In the genomic region with DNA sequence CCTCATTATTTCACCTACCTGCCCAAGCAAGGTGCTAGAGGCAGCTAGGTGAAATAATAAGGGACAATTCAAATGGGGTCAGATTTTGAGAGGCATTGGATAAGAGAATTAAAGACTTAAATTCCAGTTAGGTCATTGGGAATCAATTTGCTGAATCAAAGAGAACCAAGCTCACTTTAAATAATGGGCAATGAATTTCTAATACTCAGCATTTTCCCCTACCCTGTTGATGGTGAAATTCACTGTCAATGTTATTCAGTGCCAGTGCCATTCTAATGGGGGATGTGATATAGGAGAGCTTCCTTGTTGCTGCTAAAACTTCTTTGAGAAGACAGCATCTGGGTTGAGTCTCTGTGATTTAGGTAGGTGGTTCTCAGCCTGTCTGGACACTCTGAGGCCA, we compare ENCODE assay signal across 29 cellular contexts.
"Had no signal": no experiment of that assay in that cellular context is flagged by ENCODE, and none has a peak within 500 bp of the region (broad histone marks: within the 10 kb centered on the region; RNA-seq: fewer than 3 reads in every experiment).

No MANE protein-coding gene starts in this region.

- H3K36me3 ChIP-seq: colonic mucosa, esophagus muscularis mucosa, esophagus squamous epithelium, gastrocnemius medialis, gastroesophageal sphincter, heart left ventricle, heart right ventricle had no signal

- H3K27me3 ChIP-seq: colonic mucosa, dorsolateral prefrontal cortex, esophagus muscularis mucosa, esophagus squamous epithelium, gastrocnemius medialis, gastroesophageal sphincter, heart left ventricle, heart right ventricle, hepatocyte had no signal

- H3K27me3 Mint-ChIP-seq: dendritic cell treated with granulocyte-macrophage colony-stimulating factor and Interleukin-4, amounts not matched to agents 40 ng/mL and 50 ng/mL, for 4 days; effector memory CD8-positive, alpha-beta T cell had no signal

- H2AFZ ChIP-seq: hepatocyte had no signal

- H3K27ac ChIP-seq: colonic mucosa, coronary artery, dorsolateral prefrontal cortex, epithelial cell of prostate, esophagus muscularis mucosa, esophagus squamous epithelium, foreskin keratinocyte, gastrocnemius medialis, gastroesophageal sphincter, heart left ventricle, heart right ventricle, hepatocyte had no signal

- H3K4me1 ChIP-seq: colonic mucosa, esophagus muscularis mucosa, esophagus squamous epithelium, foreskin keratinocyte, gastrocnemius medialis, gastroesophageal sphincter, heart left ventricle, heart right ventricle had no signal

- H3K9me3 ChIP-seq: colonic mucosa, esophagus muscularis mucosa, esophagus squamous epithelium, gastrocnemius medialis, gastroesophageal sphincter, heart left ventricle had no signal

- H3K9me3 Mint-ChIP-seq: dendritic cell treated with granulocyte-macrophage colony-stimulating factor and Interleukin-4, amounts not matched to agents 40 ng/mL and 50 ng/mL, for 4 days; endodermal cell had no signal

- H3K79me2 ChIP-seq: hepatocyte had no signal

- H3K4me1 Mint-ChIP-seq: endodermal cell had no signal

- H3K4me3 Mint-ChIP-seq: dendritic cell treated with granulocyte-macrophage colony-stimulating factor and Interleukin-4, amounts not matched to agents 40 ng/mL and 50 ng/mL, for 4 days; effector memory CD8-positive, alpha-beta T cell; endodermal cell had no signal

- FAIRE-seq: endometrium, endothelial cell of umbilical vein, frontal cortex had no signal

- H3K4me2 ChIP-seq: hepatocyte had no signal

- DNase-seq: colonic mucosa; cortex of kidney; dermis blood vessel endothelial cell; dorsolateral prefrontal cortex; effector CD4-positive, alpha-beta T cell; effector CD8-positive, alpha-beta T cell; effector memory CD4-positive, alpha-beta T cell; effector memory CD8-positive, alpha-beta T cell; endodermal cell; erythroblast; esophagus squamous epithelium; foreskin fibroblast; foreskin keratinocyte; foreskin melanocyte; gastrocnemius medialis; glutamatergic neuron; head of caudate nucleus; heart left ventricle; heart right ventricle had no signal

- ATAC-seq: effector memory CD8-positive, alpha-beta T cell; esophagus mucosa; foreskin keratinocyte; gastrocnemius medialis; gastroesophageal sphincter; heart left ventricle; heart right ventricle had no signal

- H3K4me3 ChIP-seq: colonic mucosa, coronary artery, dorsolateral prefrontal cortex, esophagus muscularis mucosa, esophagus squamous epithelium, gastrocnemius medialis, gastroesophageal sphincter, heart left ventricle, heart right ventricle, hepatocyte had no signal

- H3K27ac Mint-ChIP-seq: dendritic cell treated with granulocyte-macrophage colony-stimulating factor and Interleukin-4, amounts not matched to agents 40 ng/mL and 50 ng/mL, for 4 days; effector memory CD8-positive, alpha-beta T cell; endodermal cell had no signal
